Comparison of ENCODE assay signal across 18 cellular contexts in the genomic region with DNA sequence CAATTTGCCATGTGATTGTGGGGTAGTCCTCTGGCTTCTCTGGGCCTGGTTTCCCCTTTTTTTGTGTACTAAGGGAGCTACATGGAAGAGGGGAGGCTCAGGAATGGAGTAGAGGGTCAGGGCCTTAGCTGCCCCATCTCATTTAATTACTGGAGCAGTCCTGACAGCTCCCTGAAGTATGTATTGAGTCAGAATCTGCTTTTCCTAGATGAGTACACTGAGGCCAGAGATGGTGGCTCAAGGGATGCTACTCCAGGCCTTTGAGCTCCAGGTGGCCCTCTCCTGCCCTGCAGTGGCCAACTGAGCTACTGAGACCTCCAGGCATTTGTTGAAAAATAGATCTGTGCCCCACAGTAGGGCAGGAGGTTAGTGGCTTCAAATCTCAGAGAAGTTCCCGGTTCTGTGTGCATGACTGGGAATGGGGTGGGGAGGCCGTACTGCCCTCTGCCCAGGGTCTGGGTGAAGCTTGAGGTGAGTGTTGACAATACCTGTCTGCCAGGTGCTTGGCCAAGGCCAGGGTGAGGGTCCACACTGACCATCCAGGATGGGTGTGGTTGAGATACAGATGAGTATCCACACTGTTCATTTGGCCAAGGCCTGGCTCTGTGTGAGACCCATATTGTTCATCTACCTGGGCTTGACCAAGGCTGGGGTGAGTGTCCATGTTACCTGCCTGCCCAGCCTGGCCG. TPM values are rescaled to one million over a fixed set of nuclear protein-coding genes. Genes with fewer than 3 reads are reported as not detected.
DNase-seq lines count a peak whose midpoint lies in the region; ATAC-seq and TF ChIP-seq lines count a peak whose summit lies in the region.
"Had no signal": no experiment of that assay in that cellular context is flagged by ENCODE, and none has a peak within 500 bp of the region (broad histone marks: within the 10 kb centered on the region; RNA-seq: fewer than 3 reads in every experiment).

No MANE protein-coding gene starts in this region.

- H3K79me2 ChIP-seq in smooth muscle cell (ENCODE audit: low read depth): no peaks in the 10 kb centered on the region

- H3K4me2 ChIP-seq in mesenchymal stem cell (ENCODE audit: low read length, poor library complexity, severe bottlenecking): no peak overlapping the region
- H3K4me2 ChIP-seq in smooth muscle cell: peak overlapping the region; percentile 42

- no peaks in the 10 kb centered on the region for H3K9me3 ChIP-seq in left ventricle myocardium inferior (replicated peaks)
- no peaks in the 10 kb centered on the region for H3K9me3 ChIP-seq in mesenchymal stem cell (ENCODE audit: control insufficient read depth, low read length)
- no peaks in the 10 kb centered on the region for H3K9me3 ChIP-seq in smooth muscle cell (replicated peaks; ENCODE audit: low read depth)
- H3K9me3 ChIP-seq: BE2C, SJSA1 had no signal

- H3K27me3 ChIP-seq in left ventricle myocardium inferior (ENCODE audit: low read depth) (no peaks in the 10 kb centered on the region), mesenchymal stem cell (ENCODE audit: control insufficient read depth in 1 of 2, insufficient read depth in 1 of 2, low read length in 2 of 2) (no peaks in the 10 kb centered on the region), smooth muscle cell (ENCODE audit: low read depth) (no peaks in the 10 kb centered on the region)
- H3K27me3 ChIP-seq: BE2C, SJSA1 had no signal

- no peak overlapping the region for H2BK15ac ChIP-seq in mesenchymal stem cell (ENCODE audit: low read depth, poor library complexity, severe bottlenecking)

- peak overlapping the region; percentile 67 for H4K91ac ChIP-seq in mesenchymal stem cell (ENCODE audit: low read length)

- POLR2A ChIA-PET in HEK293T (lab: Yijun Ruan, JAX): interaction anchor here (0.6 to 1.0 kb wide), 3 partner anchors 17 to 133 kb away, joined by 3 to 5 read pairs (median 3); a partner anchor contains a TSS

- H3K27ac ChIP-seq in left ventricle myocardium inferior (replicated peaks) (no peak overlapping the region), mesenchymal stem cell (ENCODE audit: low read length, poor library complexity, severe bottlenecking) (peak overlapping the region; percentile 96), smooth muscle cell (ENCODE audit: low read depth) (peak overlapping the region; percentile 98)
- H3K27ac ChIP-seq: SJSA1 had no signal

- H3F3A ChIP-seq in smooth muscle cell (ENCODE audit: low read depth): peaks cover 37% of the 10 kb centered on the region

- H3K23ac ChIP-seq in mesenchymal stem cell (ENCODE audit: low read length in 2 of 2): no peak overlapping the region

- H3K79me1 ChIP-seq in mesenchymal stem cell (replicated peaks; ENCODE audit: low read length, poor library complexity, severe bottlenecking): peaks cover 4% of the 10 kb centered on the region

- peak overlapping the region; percentile 29 for H2BK120ac ChIP-seq in mesenchymal stem cell (ENCODE audit: low read depth, low read length)

- peak overlapping the region; percentile 42 for H4K8ac ChIP-seq in mesenchymal stem cell (ENCODE audit: low read length)

- H2AK5ac ChIP-seq in mesenchymal stem cell (ENCODE audit: low read length, severe bottlenecking): peak overlapping the region; percentile 86

- no peak overlapping the region for H2AFZ ChIP-seq in mesenchymal stem cell (ENCODE audit: low read depth, low read length)
- no peak overlapping the region for H2AFZ ChIP-seq in smooth muscle cell (ENCODE audit: low read depth)

- ATAC-seq in Right ventricle myocardium inferior (no peak), HG02852 (IDR thresholded peaks at IDR 0.05; ENCODE audit: unreplicated experiment) (no peak), HG02759 (IDR thresholded peaks at IDR 0.05; ENCODE audit: unreplicated experiment) (no peak)
- ATAC-seq: activated naive CD4-positive, alpha-beta T cell treated with anti-CD3 and anti-CD28 coated beads, Interleukin-2, amount 50 U/mL, for 72 hours; naive thymus-derived CD4-positive, alpha-beta T cell had no signal

- H4K20me1 ChIP-seq in smooth muscle cell (ENCODE audit: low read depth): peaks cover 2% of the 10 kb centered on the region

- H3K36me3 ChIP-seq in left ventricle myocardium inferior (no peaks in the 10 kb centered on the region), mesenchymal stem cell (ENCODE audit: control insufficient read depth in 1 of 2, insufficient read depth in 2 of 2, low read depth in 1 of 2, low read length in 2 of 2) (peaks cover 4 to 32% of the 10 kb centered on the region in 2 experiments), smooth muscle cell (ENCODE audit: low read depth) (no peaks in the 10 kb centered on the region)
- H3K36me3 ChIP-seq: BE2C had no signal

- no peak overlapping the region for H2BK5ac ChIP-seq in mesenchymal stem cell (ENCODE audit: low read depth, low read length, poor library complexity, severe bottlenecking)

- H3K18ac ChIP-seq in mesenchymal stem cell (ENCODE audit: low read depth in 1 of 2, low read length in 2 of 2): peak overlapping the region; percentile 26 to 89

- H2BK12ac ChIP-seq in mesenchymal stem cell (ENCODE audit: low read length in 2 of 2): peak overlapping the region; percentile 56 to 92

- H3K4ac ChIP-seq in mesenchymal stem cell (ENCODE audit: low read depth in 1 of 2, low read length in 2 of 2): peak overlapping the region; percentile 67

- H3K14ac ChIP-seq in mesenchymal stem cell (ENCODE audit: low read length in 2 of 2): peak overlapping the region in 1 of 2 experiments; percentile 46

- no peak for TF ChIP-seq CTCF in left ventricle myocardium inferior (IDR thresholded peaks at IDR 0.05; ENCODE audit: borderline replicate concordance)
- TF ChIP-seq CTCF in smooth muscle cell (IDR thresholded peaks at IDR 0.05; ENCODE audit: borderline replicate concordance, insufficient read depth, poor library complexity, severe bottlenecking): no peak

- H3K9ac ChIP-seq in mesenchymal stem cell (ENCODE audit: low read length): no peak overlapping the region
- H3K9ac ChIP-seq in smooth muscle cell (ENCODE audit: low read depth): peak overlapping the region; percentile 26

- WGBS in mesenchymal stem cell: 97% methylated on average over 3 of the region's 3 CpGs
- WGBS in smooth muscle cell (ENCODE audit: low lambda C conversion rate): 90% methylated on average over 3 of the region's 3 CpGs

- intact Hi-C loops in Right ventricle myocardium inferior (cut with DNase I): no loop called here
- intact Hi-C loops in left ventricle myocardium inferior (cut with micrococcal nuclease): loop anchor here (5.0 kb wide), 1 partner anchor 62 kb away; no protein-coding TSS in a partner anchor

- no peak overlapping the region for H3K4me3 ChIP-seq in left ventricle myocardium inferior
- H3K4me3 ChIP-seq in mesenchymal stem cell (ENCODE audit: insufficient read depth in 1 of 2, low read depth in 1 of 2, low read length in 2 of 2): no peak overlapping the region
- no peak overlapping the region for H3K4me3 ChIP-seq in smooth muscle cell
- H3K4me3 ChIP-seq: SJSA1 had no signal

- DNase-seq in Right ventricle myocardium inferior (ENCODE audit: missing footprints) (peak; percentile 4), left ventricle myocardium inferior (no peak), astrocyte of the hippocampus (ENCODE audit: low read depth, low spot score) (peak; percentile 28), mesenchymal stem cell (peak; percentile 33), smooth muscle cell (lab: John Stamatoyannopoulos, UW; ENCODE audit: unreplicated experiment) (no peak), HEK293T (ENCODE audit: extremely low spot score) (no peak)
- DNase-seq: activated CD4-positive, alpha-beta T cell treated with anti-CD3 and anti-CD28 coated beads for 48 hours; BE2C; effector memory CD4-positive, alpha-beta T cell; KBM-7; kidney glomerular epithelial cell; MM.1S; naive thymus-derived CD4-positive, alpha-beta T cell; NCI-H146 had no signal

- CTCF ChIA-PET in HEK293T (lab: Yijun Ruan, JAX): interaction anchor here (0.6 to 1.4 kb wide), 3 partner anchors 17 to 62 kb away, joined by 3 to 6 read pairs (median 5); no protein-coding TSS in a partner anchor

- H3K4me1 ChIP-seq in left ventricle myocardium inferior (peaks cover 65% of the 10 kb centered on the region), mesenchymal stem cell (ENCODE audit: control insufficient read depth, insufficient read depth, low read depth, low read length) (peaks cover 79% of the 10 kb centered on the region), smooth muscle cell (ENCODE audit: low read depth) (peaks cover 65% of the 10 kb centered on the region)

TF ChIP-seq in HEK293T, 16 proteins besides CTCF, POLR2A, EP300 and RAD21:
- TF ChIP-seq FOXK2 (IDR thresholded peaks at IDR 0.05): no peak
- no peak for TF ChIP-seq FOXA1 (IDR thresholded peaks at IDR 0.05)
- TF ChIP-seq FOXM1 (IDR thresholded peaks at IDR 0.05; ENCODE audit: borderline replicate concordance): no peak
- no peak for TF ChIP-seq TARDBP (IDR thresholded peaks at IDR 0.05)
- TF ChIP-seq, protein P1, sequence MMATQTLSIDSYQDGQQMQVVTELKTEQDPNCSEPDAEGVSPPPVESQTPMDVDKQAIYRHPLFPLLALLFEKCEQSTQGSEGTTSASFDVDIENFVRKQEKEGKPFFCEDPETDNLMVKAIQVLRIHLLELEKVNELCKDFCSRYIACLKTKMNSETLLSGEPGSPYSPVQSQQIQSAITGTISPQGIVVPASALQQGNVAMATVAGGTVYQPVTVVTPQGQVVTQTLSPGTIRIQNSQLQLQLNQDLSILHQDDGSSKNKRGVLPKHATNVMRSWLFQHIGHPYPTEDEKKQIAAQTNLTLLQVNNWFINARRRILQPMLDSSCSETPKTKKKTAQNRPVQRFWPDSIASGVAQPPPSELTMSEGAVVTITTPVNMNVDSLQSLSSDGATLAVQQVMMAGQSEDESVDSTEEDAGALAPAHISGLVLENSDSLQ (IDR thresholded peaks at IDR 0.05): no peak
- TF ChIP-seq ZNF384 (IDR thresholded peaks at IDR 0.05): no peak
- TF ChIP-seq SP1 (IDR thresholded peaks at IDR 0.05): no peak
- no peak for TF ChIP-seq HDGF (IDR thresholded peaks at IDR 0.05; ENCODE audit: borderline replicate concordance)
- no peak for TF ChIP-seq SUZ12 (IDR thresholded peaks at IDR 0.05)
- no peak for TF ChIP-seq L3MBTL2 (conservative IDR thresholded peaks at IDR 0.05)
- no peak for TF ChIP-seq BHLHE40 (IDR thresholded peaks at IDR 0.05; ENCODE audit: borderline replicate concordance)
- TF ChIP-seq CTBP1 (IDR thresholded peaks at IDR 0.05; ENCODE audit: borderline replicate concordance): no peak
- no peak for TF ChIP-seq ELF4 (IDR thresholded peaks at IDR 0.05)
- TF ChIP-seq NFRKB (IDR thresholded peaks at IDR 0.05): no peak
- TF ChIP-seq ARNT (IDR thresholded peaks at IDR 0.05): no peak
- no peak for TF ChIP-seq LEF1 (IDR thresholded peaks at IDR 0.05; ENCODE audit: borderline replicate concordance)

RNA-seq across cellular contexts. Expression of a gene that starts 45.7 kb away (rescaled TPM):
- 74.1 TPM for total RNA-seq in Right ventricle myocardium inferior
- total RNA-seq in left ventricle myocardium inferior: 56.9 TPM
- 75.1 TPM for polyA plus RNA-seq in mesenchymal stem cell (2013, experiment 1 of 2)
- 76.7 TPM for polyA plus RNA-seq in mesenchymal stem cell (2013, experiment 2 of 2)
- total RNA-seq in smooth muscle cell: 85.5 and 103 TPM in 2 replicates
- 139 and 175 TPM in 2 replicates for polyA plus RNA-seq in smooth muscle cell

Comparison
In these comparisons a context has a peak if more than half of its experiments do, and no peak if none do; other contexts are left out.
1. DNase-seq: peak in Right ventricle myocardium inferior (single experiment), astrocyte of the hippocampus (single experiment) and mesenchymal stem cell (single experiment); none in left ventricle myocardium inferior (single experiment), smooth muscle cell (single experiment) and HEK293T (single experiment).